12 cellular contexts compared by ENCODE assay signal in the genomic region with DNA sequence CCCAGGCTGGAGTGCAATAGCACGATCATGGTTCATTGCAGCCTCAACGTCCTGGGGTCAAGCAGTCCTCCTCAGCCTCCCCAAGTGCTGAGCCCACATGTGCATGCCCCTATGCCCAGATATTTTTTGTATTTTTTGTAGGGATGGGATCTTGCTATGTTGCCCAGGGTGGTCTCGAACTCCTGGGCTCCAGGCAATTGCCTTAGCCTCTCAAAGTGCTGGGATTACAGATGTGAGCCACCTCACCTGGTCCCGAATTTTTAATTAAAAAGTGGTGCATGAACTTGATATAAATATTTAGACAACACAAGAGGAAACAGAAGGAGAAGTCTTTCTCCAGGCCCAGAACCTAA. TPM values are rescaled to one million over a fixed set of nuclear protein-coding genes. Genes with fewer than 3 reads are reported as not detected.
DNase-seq lines count a peak whose midpoint lies in the region; TF ChIP-seq lines count a peak whose summit lies in the region.
"Had no signal": no experiment of that assay in that cellular context is flagged by ENCODE, and none has a peak within 500 bp of the region (broad histone marks: within the 10 kb centered on the region; RNA-seq: fewer than 3 reads in every experiment).

No MANE protein-coding gene starts in this region.

- no peaks in the 10 kb centered on the region for H4K20me1 ChIP-seq in hepatocyte (ENCODE audit: insufficient read depth, poor library complexity, severe bottlenecking)

- DNase-seq in GM10248 (ENCODE audit: extremely low spot score) (no peak), SJSA1 (ENCODE audit: low read depth in 1 of 2, low spot score in 2 of 2) (no peak), hepatocyte (ENCODE audit: low spot score) (no peak), GM13977 (ENCODE audit: low spot score) (no peak), AG08395 (ENCODE audit: low spot score) (no peak), NCI-H82 treated with DMSO at 0.1 percent for 48 hours (lab: John Stamatoyannopoulos, UW; ENCODE audit: unreplicated experiment) (no peak), colonic mucosa (no peak)

- H3K36me3 ChIP-seq in SJSA1: no peaks in the 10 kb centered on the region
- no peaks in the 10 kb centered on the region for H3K36me3 ChIP-seq in hepatocyte (replicated peaks; ENCODE audit: insufficient read depth, low read depth)
- no peaks in the 10 kb centered on the region for H3K36me3 ChIP-seq in skeletal muscle satellite cell (ENCODE audit: insufficient read depth, low read length)
- H3K36me3 ChIP-seq in colonic mucosa: no peaks in the 10 kb centered on the region
- H3K36me3 ChIP-seq: heart left ventricle, neural progenitor cell, suprapubic skin had no signal

- peak overlapping the region; percentile 26 for H3K4me2 ChIP-seq in hepatocyte
- H3K4me2 ChIP-seq in skeletal muscle satellite cell (ENCODE audit: low read length): peak overlapping the region; percentile 36
- H3K4me2 ChIP-seq: neural progenitor cell had no signal

- peak overlapping the region; percentile 19; the same call in 1 of the 2 replicates for H3K27ac ChIP-seq in SJSA1
- no peak overlapping the region for H3K27ac ChIP-seq in hepatocyte
- H3K27ac ChIP-seq in colonic mucosa: no peak overlapping the region
- H3K27ac ChIP-seq: neural progenitor cell, suprapubic skin had no signal

- WGBS in hepatocyte (ENCODE audit: low lambda C conversion rate, missing lambda C conversion rate): 39% methylated on average over 4 of the region's 4 CpGs

- intact Hi-C loops in colonic mucosa (cut with DNase I): loop anchor here (10.0 kb wide), 1 partner anchor 314 kb away; no protein-coding TSS in a partner anchor

- CTCF ChIA-PET in GM10248 (lab: Yijun Ruan, JAX): interaction anchor here (0.6 to 2.3 kb wide), 5 partner anchors 9 to 387 kb away, joined by 3 to 13 read pairs (median 7); a partner anchor contains a TSS

- H3K9ac ChIP-seq in skeletal muscle satellite cell (ENCODE audit: low read depth, low read length): no peak overlapping the region
- peak overlapping the region in 1 of 2 donors; percentile 15 for H3K9ac ChIP-seq in colonic mucosa (ENCODE audit: low read depth in 2 of 2, low read length in 2 of 2)
- H3K9ac ChIP-seq: neural progenitor cell had no signal

- H3K9me3 ChIP-seq in SJSA1 (replicated peaks) (no peaks in the 10 kb centered on the region), hepatocyte (ENCODE audit: low read depth) (no peaks in the 10 kb centered on the region), skeletal muscle satellite cell (replicated peaks; ENCODE audit: low read length) (no peaks in the 10 kb centered on the region), colonic mucosa (no peaks in the 10 kb centered on the region)
- H3K9me3 ChIP-seq: heart left ventricle, suprapubic skin had no signal

- no peaks in the 10 kb centered on the region for H3K27me3 ChIP-seq in SJSA1 (replicated peaks)
- no peaks in the 10 kb centered on the region for H3K27me3 ChIP-seq in hepatocyte
- no peaks in the 10 kb centered on the region for H3K27me3 ChIP-seq in skeletal muscle satellite cell (ENCODE audit: control insufficient read depth, insufficient read depth, low read length)
- H3K27me3 ChIP-seq in colonic mucosa: no peaks in the 10 kb centered on the region
- H3K27me3 ChIP-seq: heart left ventricle, neural progenitor cell, suprapubic skin had no signal

- POLR2A ChIA-PET in GM10248 (lab: Yijun Ruan, JAX): no interaction called here

- no peaks in the 10 kb centered on the region for H3K9me2 ChIP-seq in hepatocyte (replicated peaks; ENCODE audit: insufficient read depth)

- in situ Hi-C loops in GM13977 (cut with MboI; ENCODE audit: low pct_unique_long_range_greater_than_20kb, low sequenced_read_pairs, unreplicated experiment): no loop called here

- H3K79me2 ChIP-seq in hepatocyte: no peaks in the 10 kb centered on the region

- TF ChIP-seq CTCF in GM10248 (IDR thresholded peaks at IDR 0.05; ENCODE audit: control extremely low read depth, extremely low read depth, low read depth, missing control alignments) (peak; percentile 1), hepatocyte (IDR thresholded peaks at IDR 0.05; ENCODE audit: poor library complexity) (no peak), GM13977 (IDR thresholded peaks at IDR 0.05; ENCODE audit: extremely low read depth, insufficient read depth, missing control alignments) (no peak), colonic mucosa (IDR thresholded peaks at IDR 0.05) (no peak)

- H3K4me1 ChIP-seq in SJSA1 (replicated peaks) (peaks cover 17% of the 10 kb centered on the region), hepatocyte (ENCODE audit: insufficient read depth) (peaks cover 6% of the 10 kb centered on the region), skeletal muscle satellite cell (ENCODE audit: control insufficient read depth, insufficient read depth, low read length) (peaks cover 9% of the 10 kb centered on the region), colonic mucosa (no peaks in the 10 kb centered on the region)
- H3K4me1 ChIP-seq: neural progenitor cell had no signal

- H3K4me3 ChIP-seq in SJSA1: no peak overlapping the region
- no peak overlapping the region for H3K4me3 ChIP-seq in hepatocyte
- H3K4me3 ChIP-seq in skeletal muscle satellite cell (ENCODE audit: low read length): no peak overlapping the region
- H3K4me3 ChIP-seq in colonic mucosa: no peak overlapping the region
- H3K4me3 ChIP-seq: heart left ventricle, neural progenitor cell, suprapubic skin had no signal

- H2AFZ ChIP-seq in hepatocyte: peak overlapping the region; percentile 5

RNA-seq across cellular contexts. Expression of a gene that starts 7.1 kb away (rescaled TPM):
- total RNA-seq in SJSA1 (2014; rRNA removed; shearing (Covaris generic)): 168 and 175 TPM in 2 replicates
- total RNA-seq in hepatocyte (67.1 and 93.7 TPM in 2 replicates), colonic mucosa (100 to 1,000 TPM; 101 to 109 TPM)
- polyA plus RNA-seq in hepatocyte: 64.8 and 65.8 TPM in 2 replicates
- total RNA-seq in skeletal muscle satellite cell (2012; rRNA removed): 81.4 and 126 TPM in 2 replicates

RNA-seq across cellular contexts. Expression of a gene that starts 13.8 kb away (rescaled TPM):
- 2.5 and 3.5 TPM in 2 replicates for total RNA-seq in SJSA1 (2014; rRNA removed; shearing (Covaris generic))
- total RNA-seq in hepatocyte: 4.9 and 5.9 TPM in 2 replicates
- 9.6 and 10.1 TPM in 2 replicates for polyA plus RNA-seq in hepatocyte
- total RNA-seq in skeletal muscle satellite cell (2012; rRNA removed): 2.8 and 3.3 TPM in 2 replicates
- total RNA-seq in colonic mucosa: 10 to 100 TPM; 17.4 to 18.1 TPM

RNA-seq across cellular contexts. Expression of a gene that starts 53.7 kb away (rescaled TPM):
- 11.4 and 24.2 TPM in 2 replicates for total RNA-seq in SJSA1 (2014; rRNA removed; shearing (Covaris generic))
- total RNA-seq in hepatocyte (2.9 and 3.0 TPM in 2 replicates), colonic mucosa (1 to 10 TPM in 1 of 2 donors, under 1 TPM in 1; 0.59 to 4.5 TPM)
- 8.4 and 9.8 TPM in 2 replicates for polyA plus RNA-seq in hepatocyte
- total RNA-seq in skeletal muscle satellite cell (2012; rRNA removed): under 0.01 TPM in 1 of 2 replicates, not detected in the other
- total RNA-seq: LHCN-M2 had no signal
